Comparison of ENCODE assay signal across 35 cellular contexts in the genomic region with DNA sequence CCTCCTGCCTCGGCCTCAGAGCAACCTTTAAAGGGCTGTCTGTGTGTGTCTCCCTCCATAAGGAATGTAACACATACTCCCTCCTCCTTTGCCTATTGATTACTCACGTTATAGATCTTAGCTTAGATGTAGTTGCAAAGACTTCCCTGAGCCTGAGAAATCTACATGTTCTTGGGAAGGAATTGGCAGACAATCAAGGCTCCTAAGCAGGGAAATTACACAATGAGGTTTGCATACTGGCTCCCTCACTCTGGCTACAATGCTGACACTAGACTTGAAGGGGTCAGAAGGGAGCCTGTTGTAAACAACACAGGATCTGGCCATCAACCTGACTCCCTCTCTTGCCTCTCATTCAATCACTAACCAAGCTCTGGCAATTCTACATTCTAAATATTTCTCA. TPM values are rescaled to one million over a fixed set of nuclear protein-coding genes. Genes with fewer than 3 reads are reported as not detected.
DNase-seq lines count a peak whose midpoint lies in the region; ATAC-seq and TF ChIP-seq lines count a peak whose summit lies in the region.
"Had no signal": no experiment of that assay in that cellular context is flagged by ENCODE, and none has a peak within 500 bp of the region (broad histone marks: within the 10 kb centered on the region; RNA-seq: fewer than 3 reads in every experiment).

No MANE protein-coding gene starts in this region.

- no peak overlapping the region for H3K4me3 Mint-ChIP-seq in natural killer cell
- H3K4me3 Mint-ChIP-seq: activated CD4-positive, alpha-beta memory T cell treated with anti-CD3 and anti-CD28 coated beads for 36 hours; activated naive CD4-positive, alpha-beta T cell treated with anti-CD3 and anti-CD28 coated beads for 36 hours; activated T-helper 1 cell treated with anti-CD3 and anti-CD28 coated beads, Interleukin-12 subunit alpha, Interleukin-12 subunit beta, Interleukin-2, Interleukin-4 antibody, amounts not matched to agents 30 ng/mL and 10 ng/mL and 1 ng/mL, durations not matched to agents 14 hours and 24 hours and 36 hours; B cell; CD8-positive, alpha-beta memory T cell; nephron progenitor cell; stimulated activated naive CD8-positive, alpha-beta T cell treated with anti-CD3 and anti-CD28 coated beads, Interleukin-15, Interleukin-2, amounts not matched to agents 100 ng/mL and 50 ng/mL, for 24 hours had no signal

- no peaks in the 10 kb centered on the region for H3K36me3 Mint-ChIP-seq in natural killer cell
- H3K36me3 Mint-ChIP-seq: activated CD4-positive, alpha-beta memory T cell treated with anti-CD3 and anti-CD28 coated beads for 36 hours; CD8-positive, alpha-beta memory T cell had no signal

- H3K9me3 ChIP-seq in left ventricle myocardium inferior (replicated peaks) (no peaks in the 10 kb centered on the region), lower lobe of right lung (no peaks in the 10 kb centered on the region)
- H3K9me3 ChIP-seq: adrenal gland, body of pancreas, esophagus muscularis mucosa, thoracic aorta had no signal

- no peak for TF ChIP-seq CTCF in left ventricle myocardium inferior (IDR thresholded peaks at IDR 0.05; ENCODE audit: borderline replicate concordance)
- TF ChIP-seq CTCF in lower lobe of right lung (IDR thresholded peaks at IDR 0.05): no peak
- no peak for TF ChIP-seq CTCF in natural killer cell (IDR thresholded peaks at IDR 0.05)

- intact Hi-C loops in left ventricle myocardium superior (cut with micrococcal nuclease) (no loop called here), left ventricle myocardium inferior (cut with micrococcal nuclease) (no loop called here), lower lobe of right lung (cut with DNase I) (no loop called here), left colon (cut with DNase I, micrococcal nuclease) (no loop called here), head of caudate nucleus (cut with DNase I) (no loop called here), natural killer cell (cut with micrococcal nuclease) (no loop called here)

- peaks cover 0 to 4% of the 10 kb centered on the region in 2 donors for H3K27me3 Mint-ChIP-seq in natural killer cell (ENCODE audit: low read depth in 2 of 2)
- H3K27me3 Mint-ChIP-seq: activated CD4-positive, alpha-beta memory T cell treated with anti-CD3 and anti-CD28 coated beads for 36 hours; B cell; stimulated activated naive CD8-positive, alpha-beta T cell treated with anti-CD3 and anti-CD28 coated beads, Interleukin-15, Interleukin-2, amounts not matched to agents 100 ng/mL and 50 ng/mL, for 24 hours had no signal

- H3K27ac ChIP-seq in left ventricle myocardium inferior (replicated peaks): no peak overlapping the region
- no peak overlapping the region for H3K27ac ChIP-seq in lower lobe of right lung
- H3K27ac ChIP-seq: adrenal gland, body of pancreas, dorsolateral prefrontal cortex, esophagus muscularis mucosa, KMS-11, thoracic aorta had no signal

- DNase-seq in left ventricle myocardium superior: no peak
- DNase-seq in left ventricle myocardium inferior: no peak
- peak; percentile 73 for DNase-seq in fibroblast of gingiva (ENCODE audit: low read depth)
- DNase-seq in lower lobe of right lung: no peak
- DNase-seq in left colon: no peak
- no peak for DNase-seq in head of caudate nucleus
- DNase-seq in kidney glomerular epithelial cell (lab: John Stamatoyannopoulos, UW): no peak
- DNase-seq in natural killer cell: no peak
- DNase-seq: activated CD4-positive, alpha-beta memory T cell treated with anti-CD3 and anti-CD28 coated beads for 36 hours; activated CD4-positive, CD25-positive, alpha-beta regulatory T cell treated with anti-CD3 and anti-CD28 coated beads, Interleukin-2, amount 50 U/mL, for 72 hours; activated naive CD4-positive, alpha-beta T cell treated with anti-CD3 and anti-CD28 coated beads for 36 hours; body of pancreas; CD8-positive, alpha-beta memory T cell; cerebellar nuclear complex; DMS 273 treated with DMSO at 0.1 percent for 48 hours; dorsolateral prefrontal cortex; H7; islet precursor cell; NCI-H1417; NCI-H2081; NCI-H2227 treated with DMSO at 0.1 percent for 48 hours; nephron progenitor cell; SHP77 treated with DMSO at 0.1 percent for 48 hours; stimulated activated CD4-positive, alpha-beta T cell treated with anti-CD3 and anti-CD28 coated beads, Interleukin-1b, Interleukin-23, amount 100 ng/mL, for 48 hours had no signal

- H3K9me3 Mint-ChIP-seq in natural killer cell: no peaks in the 10 kb centered on the region
- H3K9me3 Mint-ChIP-seq: activated CD4-positive, alpha-beta memory T cell treated with anti-CD3 and anti-CD28 coated beads for 36 hours; activated naive CD4-positive, alpha-beta T cell treated with anti-CD3 and anti-CD28 coated beads for 36 hours; activated T-helper 1 cell treated with anti-CD3 and anti-CD28 coated beads, Interleukin-12 subunit alpha, Interleukin-12 subunit beta, Interleukin-2, Interleukin-4 antibody, amounts not matched to agents 30 ng/mL and 10 ng/mL and 1 ng/mL, durations not matched to agents 14 hours and 24 hours and 36 hours; CD8-positive, alpha-beta memory T cell; nephron progenitor cell; stimulated activated naive CD8-positive, alpha-beta T cell treated with anti-CD3 and anti-CD28 coated beads, Interleukin-15, Interleukin-2, amounts not matched to agents 100 ng/mL and 50 ng/mL, for 24 hours had no signal

- H3K27ac Mint-ChIP-seq in natural killer cell: no peak overlapping the region
- H3K27ac Mint-ChIP-seq: activated CD4-positive, alpha-beta memory T cell treated with anti-CD3 and anti-CD28 coated beads for 36 hours; activated naive CD4-positive, alpha-beta T cell treated with anti-CD3 and anti-CD28 coated beads for 36 hours; activated T-helper 1 cell treated with anti-CD3 and anti-CD28 coated beads, Interleukin-12 subunit alpha, Interleukin-12 subunit beta, Interleukin-2, Interleukin-4 antibody, amounts not matched to agents 30 ng/mL and 10 ng/mL and 1 ng/mL, durations not matched to agents 14 hours and 24 hours and 36 hours; B cell; CD8-positive, alpha-beta memory T cell; nephron progenitor cell; stimulated activated naive CD8-positive, alpha-beta T cell treated with anti-CD3 and anti-CD28 coated beads, Interleukin-15, Interleukin-2, amounts not matched to agents 100 ng/mL and 50 ng/mL, for 24 hours had no signal

- no peaks in the 10 kb centered on the region for H3K4me1 Mint-ChIP-seq in natural killer cell
- H3K4me1 Mint-ChIP-seq: CD8-positive, alpha-beta memory T cell had no signal

- peak; percentile 13 for ATAC-seq in left ventricle myocardium superior
- ATAC-seq in lower lobe of right lung: peak; percentile 29 to 37
- ATAC-seq in left colon: no peak
- ATAC-seq in natural killer cell: no peak
- ATAC-seq: body of pancreas, Panc1 had no signal

- no peaks in the 10 kb centered on the region for H3K36me3 ChIP-seq in left ventricle myocardium inferior
- no peaks in the 10 kb centered on the region for H3K36me3 ChIP-seq in lower lobe of right lung
- H3K36me3 ChIP-seq: adrenal gland, esophagus muscularis mucosa, thoracic aorta had no signal

- H3K27me3 ChIP-seq in left ventricle myocardium inferior (ENCODE audit: low read depth) (no peaks in the 10 kb centered on the region), lower lobe of right lung (ENCODE audit: low read depth) (no peaks in the 10 kb centered on the region)
- H3K27me3 ChIP-seq: adrenal gland, body of pancreas, dorsolateral prefrontal cortex, esophagus muscularis mucosa had no signal

- H3K4me3 ChIP-seq in left ventricle myocardium inferior (no peak overlapping the region), lower lobe of right lung (no peak overlapping the region)
- H3K4me3 ChIP-seq: adrenal gland, body of pancreas, dorsolateral prefrontal cortex, esophagus muscularis mucosa, lung, thoracic aorta had no signal

- peaks cover 6% of the 10 kb centered on the region for H3K4me1 ChIP-seq in left ventricle myocardium inferior
- peaks cover 14% of the 10 kb centered on the region for H3K4me1 ChIP-seq in lower lobe of right lung
- H3K4me1 ChIP-seq: adrenal gland, body of pancreas had no signal

RNA-seq across cellular contexts. Expression of a gene that starts 5.2 kb away (rescaled TPM):
- total RNA-seq in left ventricle myocardium superior (5.7 TPM), left ventricle myocardium inferior (7.3 TPM), lower lobe of right lung (23.2 TPM), left colon (1 to 10 TPM; 2.6 to 5.7 TPM), natural killer cell (not detected)
- total RNA-seq: A172; activated CD4-positive, alpha-beta memory T cell treated with anti-CD3 and anti-CD28 coated beads for 36 hours; activated naive CD4-positive, alpha-beta T cell treated with anti-CD3 and anti-CD28 coated beads for 36 hours; activated T-helper 1 cell treated with anti-CD3 and anti-CD28 coated beads, Interleukin-12 subunit alpha, Interleukin-12 subunit beta, Interleukin-2, Interleukin-4 antibody, amounts not matched to agents 30 ng/mL and 10 ng/mL and 1 ng/mL, durations not matched to agents 14 hours and 24 hours and 36 hours; B cell; CD8-positive, alpha-beta memory T cell; T-helper 2 cell treated with Interferon-gamma antibody and Interleukin-4, amounts not matched to agents 100 ng/mL and 5 ng/mL, for 36 hours had no signal

RNA-seq across cellular contexts. Expression of a gene that starts 33.7 kb away (rescaled TPM):
- 19.9 TPM for total RNA-seq in left ventricle myocardium superior
- total RNA-seq in left ventricle myocardium inferior: 19.2 TPM
- 24.1 TPM for total RNA-seq in lower lobe of right lung
- 10 to 100 TPM; 63.5 to 81.1 TPM for total RNA-seq in left colon
- 10 to 100 TPM; 15.1 to 23.7 (median 23.1) TPM for total RNA-seq in natural killer cell

Comparison
In these comparisons a context has a peak if more than half of its experiments do, and no peak if none do; other contexts are left out.
1. ATAC-seq: peak in left ventricle myocardium superior (single experiment) and lower lobe of right lung (2 of 2); none in left colon (single experiment) and natural killer cell (0 of 3).